Comparison of ENCODE assay signal across 17 cellular contexts in the genomic region with DNA sequence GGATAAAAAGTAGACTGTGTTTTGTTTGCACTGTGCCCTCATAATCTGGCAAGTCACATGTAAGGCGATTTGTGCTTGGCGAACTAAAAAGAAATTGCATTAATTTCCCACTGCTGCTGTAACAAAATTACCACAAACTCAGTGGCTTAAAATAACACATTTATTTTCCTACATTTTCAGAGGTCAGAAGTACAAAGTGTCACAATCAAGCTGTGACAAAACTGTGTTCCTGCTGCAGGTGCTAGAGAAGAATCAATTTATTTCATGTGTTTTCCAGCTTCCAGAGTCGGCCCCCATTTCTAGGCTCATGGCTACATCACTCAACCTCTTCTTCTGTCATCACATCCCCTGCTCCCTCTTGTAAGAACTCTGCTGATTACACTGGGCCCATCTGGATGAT.
DNase-seq lines count a peak whose midpoint lies in the region; ATAC-seq, FAIRE-seq and TF ChIP-seq lines count a peak whose summit lies in the region.
"Had no signal": no experiment of that assay in that cellular context is flagged by ENCODE, and none has a peak within 500 bp of the region (broad histone marks: within the 10 kb centered on the region; RNA-seq: fewer than 3 reads in every experiment).

No MANE protein-coding gene starts in this region.

- H3K36me3 ChIP-seq in right lobe of liver = no peaks in the 10 kb centered on the region

- intact Hi-C loops in right lobe of liver (cut with DNase I) = no loop called here

- peak; percentile 81 for FAIRE-seq in D721Med (lab: Jason Lieb, UNC)
- FAIRE-seq: GM12891, GM18507, H1 had no signal

- no peaks in the 10 kb centered on the region for H3K9me3 ChIP-seq in right lobe of liver

- ATAC-seq in right lobe of liver (peak; percentile 47 to 73 (median 66)), GM21825 (IDR thresholded peaks at IDR 0.05; ENCODE audit: unreplicated experiment) (no peak), HG03342 (IDR thresholded peaks at IDR 0.05; ENCODE audit: unreplicated experiment) (no peak)

- no peak for TF ChIP-seq POLR2A in right lobe of liver (IDR thresholded peaks at IDR 0.05)

- 31% methylated on average over 3 of the region's 3 CpGs for WGBS in right lobe of liver (ENCODE audit: insufficient coverage, low coverage, low lambda C conversion rate, missing lambda C conversion rate)

- no peak overlapping the region for H3K27ac ChIP-seq in right lobe of liver

- TF ChIP-seq CTCF in D721Med (IDR thresholded peaks at IDR 0.05; ENCODE audit: insufficient read depth, missing control alignments) (no peak), right lobe of liver (IDR thresholded peaks at IDR 0.05) (no peak)

- H3K4me1 ChIP-seq in right lobe of liver = peaks cover 0 to 3% (median 0%) of the 10 kb centered on the region in 4 donors

- no peaks in the 10 kb centered on the region for H3K27me3 ChIP-seq in right lobe of liver

- H3K4me3 ChIP-seq in right lobe of liver = no peak overlapping the region

- DNase-seq in D341Med (ENCODE audit: low spot score) (peak; percentile 32), D721Med (ENCODE audit: insufficient read length, low spot score) (no peak), NCI-H82 treated with DMSO at 0.1 percent for 48 hours (lab: John Stamatoyannopoulos, UW; ENCODE audit: unreplicated experiment) (peak; percentile 99), right lobe of liver (no peak)
- DNase-seq: C1 segment of cervical spinal cord; CD4-positive, alpha-beta memory T cell; COR-L47; DMS53; DMS79 treated with DMSO at 0.1 percent for 48 hours; GF-D8; H7; HCEC 1CT had no signal

Comparison
In these comparisons a context has a peak if more than half of its experiments do, and no peak if none do; other contexts are left out.
1. DNase-seq: peak in D341Med (single experiment) and NCI-H82 treated with DMSO at 0.1 percent for 48 hours (single experiment); none in D721Med (single experiment) and right lobe of liver (0 of 3).
2. ATAC-seq: peak in right lobe of liver (4 of 4); none in GM21825 (single experiment) and HG03342 (single experiment).